ENCODE assay signal across 8 cellular contexts in the genomic region with DNA sequence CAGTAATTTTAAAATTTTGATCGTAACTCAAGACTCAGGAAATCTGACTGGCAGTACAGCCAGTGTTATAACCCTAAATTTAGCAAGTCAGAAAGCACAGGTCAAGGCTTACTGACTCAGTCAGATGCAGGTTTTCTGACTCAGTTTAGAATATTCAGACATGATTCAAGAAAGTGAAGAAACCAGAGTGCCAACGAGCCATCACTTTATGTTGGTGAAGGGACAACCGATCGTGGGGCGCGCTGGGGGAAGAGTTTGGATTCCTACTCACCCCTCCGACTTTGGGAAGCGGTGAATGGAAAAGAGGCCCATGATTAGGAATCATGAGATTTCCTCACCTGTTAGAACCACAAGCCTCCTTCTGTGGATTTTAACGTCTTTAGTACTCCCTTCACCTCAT. TPM values are rescaled to one million over a fixed set of nuclear protein-coding genes. Genes with fewer than 3 reads are reported as not detected.
DNase-seq lines count a peak whose midpoint lies in the region; ATAC-seq and TF ChIP-seq lines count a peak whose summit lies in the region.

No MANE protein-coding gene starts in this region.

- peak overlapping the region; percentile 90 for H3K27ac ChIP-seq in C4-2B
- peak overlapping the region; percentile 77 for H3K27ac ChIP-seq in OCI-LY3 (ENCODE audit: low read length)

- no peaks in the 10 kb centered on the region for H3K27me3 Mint-ChIP-seq in neural crest cell (ENCODE audit: low read depth)

- no peak for ATAC-seq in HG03097 (IDR thresholded peaks at IDR 0.05; ENCODE audit: low FRiP score, unreplicated experiment)
- ATAC-seq in HG03095 (IDR thresholded peaks at IDR 0.05; ENCODE audit: unreplicated experiment) = no peak

- H3K79me2 ChIP-seq in OCI-LY3 (ENCODE audit: low read length) = no peaks in the 10 kb centered on the region

- H3K4me1 ChIP-seq in OCI-LY3 (ENCODE audit: low read length) = peaks cover 26% of the 10 kb centered on the region

- peak overlapping the region; percentile 87 for H3K4me3 Mint-ChIP-seq in neural crest cell

- no peaks in the 10 kb centered on the region for H3K9me3 ChIP-seq in OCI-LY3 (ENCODE audit: insufficient read depth, low read length)

- TF ChIP-seq CTCF in C4-2B (conservative IDR thresholded peaks at IDR 0.05) = no peak
- no peak for TF ChIP-seq CTCF in OCI-LY3 (IDR thresholded peaks at IDR 0.05; ENCODE audit: low read depth, low read length)
- TF ChIP-seq CTCF in neural crest cell (conservative IDR thresholded peaks at IDR 0.05) = no peak

- no peaks in the 10 kb centered on the region for H3K9me3 Mint-ChIP-seq in neural crest cell

- DNase-seq in dermis blood vessel endothelial cell = peak; percentile 23
- DNase-seq in neural crest cell (ENCODE audit: low read depth, low spot score) = no peak
- no peak for DNase-seq in SW 1271 (lab: John Stamatoyannopoulos, UW)
- no peak for DNase-seq in NCI-H146 treated with DMSO at 0.1 percent for 48 hours (lab: John Stamatoyannopoulos, UW; ENCODE audit: unreplicated experiment)

- H3K9ac ChIP-seq in OCI-LY3 (ENCODE audit: low read length) = peak overlapping the region; percentile 29; the same call in 1 of the 2 replicates

- H3K36me3 Mint-ChIP-seq in neural crest cell (ENCODE audit: low read depth) = peaks cover 8% of the 10 kb centered on the region

- H3K36me3 ChIP-seq in OCI-LY3 (replicated peaks; ENCODE audit: low read depth, low read length) = no peaks in the 10 kb centered on the region

- H3K4me3 ChIP-seq in OCI-LY3 (ENCODE audit: low read length) = peak overlapping the region; percentile 60

- peak overlapping the region; percentile 8 for H3K27ac Mint-ChIP-seq in neural crest cell (ENCODE audit: unreplicated experiment)

- H4K20me1 ChIP-seq in OCI-LY3 (ENCODE audit: insufficient read depth, low read length) = no peaks in the 10 kb centered on the region

- H3K4me2 ChIP-seq in OCI-LY3 (ENCODE audit: low read length) = peak overlapping the region; percentile 74

- peaks cover 36% of the 10 kb centered on the region for H3K4me1 Mint-ChIP-seq in neural crest cell

- H3K27me3 ChIP-seq in OCI-LY3 (ENCODE audit: low read depth, low read length) = 0 out of 2 replicates have a peak, but pooled peaks cover 3% of the 10 kb centered on the region

- 0 out of 2 replicates have a peak overlapping the region, but pooled peaks have one; percentile 55 for H2AFZ ChIP-seq in OCI-LY3 (ENCODE audit: low read depth, low read length)

RNA-seq across cellular contexts. Expression of a gene that starts 1.0 kb away (rescaled TPM):
- total RNA-seq in dermis blood vessel endothelial cell = 41.5 and 56.5 TPM in 2 replicates
- 27.2 and 27.4 TPM in 2 replicates for total RNA-seq in neural crest cell

RNA-seq across cellular contexts. Expression of a gene that starts 54.8 kb away (rescaled TPM):
- total RNA-seq in dermis blood vessel endothelial cell (21.1 and 21.3 TPM in 2 replicates), neural crest cell (48.2 and 50.4 TPM in 2 replicates)
